ENCODE assay signal across 9 cellular contexts in genomic region chr3:139388077-139388476, GRCh38.
DNase-seq lines count a peak whose midpoint lies in the region; ATAC-seq and TF ChIP-seq lines count a peak whose summit lies in the region.
"Had no signal": no experiment of that assay in that cellular context is flagged by ENCODE, and none has a peak within 500 bp of the region (broad histone marks: within the 10 kb centered on the region; RNA-seq: fewer than 3 reads in every experiment).

No MANE protein-coding gene starts in this region.

- no peak overlapping the region for H3K27ac ChIP-seq in ACC112 (ENCODE audit: low read depth, low read length)

- peak overlapping the region; percentile 99 for H3K9ac ChIP-seq in mucosa of stomach (ENCODE audit: low read length)

- H3K4me1 ChIP-seq in ACC112 (ENCODE audit: control insufficient read depth, insufficient read depth, low read length, unreplicated experiment), result peaks cover 39% of the 10 kb centered on the region
- H3K4me1 ChIP-seq in mucosa of stomach (ENCODE audit: control insufficient read depth, insufficient read depth, low read length), result no peaks in the 10 kb centered on the region

- H3K36me3 ChIP-seq in ACC112 (ENCODE audit: insufficient read depth, low read length), result peaks cover 14% of the 10 kb centered on the region
- H3K36me3 ChIP-seq in mucosa of stomach (ENCODE audit: control insufficient read depth, insufficient read depth, low read length), result no peaks in the 10 kb centered on the region

- peaks cover 74% of the 10 kb centered on the region for H3K79me2 ChIP-seq in ACC112 (ENCODE audit: control insufficient read depth, insufficient read depth, low read length, unreplicated experiment)

- H3K27me3 ChIP-seq in ACC112 (ENCODE audit: insufficient read depth, low read length) (no peaks in the 10 kb centered on the region), mucosa of stomach (ENCODE audit: control insufficient read depth, insufficient read depth, low read length) (no peaks in the 10 kb centered on the region)

- no peak for TF ChIP-seq CTCF in HFF-Myc (IDR thresholded peaks at IDR 0.05; ENCODE audit: low read depth, low read length, missing control alignments)
- TF ChIP-seq CTCF in astrocyte of the spinal cord (IDR thresholded peaks at IDR 0.05; ENCODE audit: low read depth, low read length), result no peak

- in situ Hi-C loops in astrocyte of the spinal cord (cut with HindIII; ENCODE audit: low sequenced_read_pairs), result no loop called here

- DNase-seq in HFF-Myc (ENCODE audit: extremely low read depth, low read depth) (no peak), astrocyte of the spinal cord (ENCODE audit: low read depth, low spot score) (no peak), NCI-H2081 (lab: John Stamatoyannopoulos, UW) (no peak), dedifferentiated amniotic fluid mesenchymal stem cell (ENCODE audit: extremely low spot score) (no peak)
- DNase-seq: MV-4-11 had no signal

- H3K9me3 ChIP-seq in mucosa of stomach (ENCODE audit: control insufficient read depth, low read length), result no peaks in the 10 kb centered on the region

- H3K4me3 ChIP-seq in ACC112 (ENCODE audit: low read depth, low read length) (peak overlapping the region; percentile 99), HFF-Myc (replicated peaks; ENCODE audit: low read depth, low read length) (peak overlapping the region; percentile 91), astrocyte of the spinal cord (ENCODE audit: low read depth, low read length) (peak overlapping the region; percentile 96), mucosa of stomach (ENCODE audit: low read length) (no peak overlapping the region)

- ATAC-seq in GM21515 (IDR thresholded peaks at IDR 0.05; ENCODE audit: unreplicated experiment), result no peak
- ATAC-seq in GM21390 (IDR thresholded peaks at IDR 0.05; ENCODE audit: unreplicated experiment), result no peak

- no peak overlapping the region for H2AFZ ChIP-seq in ACC112 (ENCODE audit: low read length, unreplicated experiment)
